25 cellular contexts compared by ENCODE assay signal in the genomic region with DNA sequence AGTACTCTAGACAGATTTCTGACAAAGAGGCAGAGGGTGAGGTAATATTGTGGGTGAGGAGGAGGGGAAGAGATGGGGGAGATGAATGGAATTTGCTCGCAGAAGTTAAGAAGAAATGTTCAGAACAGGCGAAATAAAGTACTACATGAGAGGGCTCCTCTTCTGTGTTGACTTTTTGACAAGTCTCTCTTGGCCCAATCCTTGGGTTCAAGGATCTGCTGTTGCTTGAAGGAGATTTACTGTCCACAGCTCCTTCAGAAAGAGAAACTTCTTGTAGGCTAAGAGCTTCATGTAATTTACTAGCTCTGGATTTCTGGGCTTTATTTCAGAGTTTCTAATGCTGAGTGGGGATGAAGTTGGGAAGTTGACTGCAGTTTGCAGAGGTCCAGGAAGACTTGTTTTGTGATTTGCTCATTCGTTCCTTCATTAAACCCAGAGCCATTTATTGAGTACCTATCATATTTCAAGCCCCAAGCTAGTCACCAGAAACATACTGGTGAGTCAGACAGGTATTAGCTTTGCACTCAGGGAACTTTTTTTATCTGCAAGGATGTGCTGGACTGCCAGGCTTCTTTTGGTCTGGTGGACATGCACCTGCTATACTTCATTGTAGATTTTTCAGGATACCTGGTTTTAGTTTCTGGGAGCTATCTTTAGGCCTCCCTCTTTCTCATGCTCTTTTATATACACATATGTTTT.
"Had no signal": no experiment of that assay in that cellular context is flagged by ENCODE, and none has a peak within 500 bp of the region (broad histone marks: within the 10 kb centered on the region; RNA-seq: fewer than 3 reads in every experiment).

No MANE protein-coding gene starts in this region.

- H3K27ac Mint-ChIP-seq: activated CD4-positive, alpha-beta T cell treated with anti-CD3 and anti-CD28 coated beads for 36 hours; activated CD8-positive, alpha-beta memory T cell treated with anti-CD3 and anti-CD28 coated beads, Interleukin-2, amount 10 ng/mL, durations not matched to agents 7 days and 5 days; activated CD8-positive, alpha-beta T cell treated with anti-CD3 and anti-CD28 coated beads, Interleukin-2, amount 10 ng/mL, durations not matched to agents 7 days and 5 days; activated naive CD4-positive, alpha-beta T cell treated with anti-CD3 and anti-CD28 coated beads, Interleukin-2, amount 50 U/mL, for 24 hours; activated naive CD8-positive, alpha-beta T cell treated with anti-CD3 and anti-CD28 coated beads, Interleukin-2, amount 50 U/mL, for 24 hours; activated T-helper 2 cell treated with anti-CD3 and anti-CD28 coated beads, Interferon-gamma antibody, Interleukin-2, Interleukin-4, amounts not matched to agents 10 μg/mL and 5 μg/mL and 100 μg/mL, durations not matched to agents 14 hours and 24 hours and 36 hours; natural killer cell; T-helper 2 cell treated with Interferon-gamma antibody and Interleukin-4, amounts not matched to agents 5 μg/mL and 100 μg/mL, for 36 hours had no signal

- H3K4me1 ChIP-seq: colonic mucosa, foreskin keratinocyte, lower lobe of right lung, right lobe of liver, tibial nerve had no signal

- DNase-seq: activated CD4-positive, alpha-beta T cell treated with anti-CD3 and anti-CD28 coated beads for 36 hours; activated CD4-positive, CD25-positive, alpha-beta regulatory T cell; activated CD8-positive, alpha-beta memory T cell treated with anti-CD3 and anti-CD28 coated beads, Interleukin-2, amount 10 ng/mL, durations not matched to agents 7 days and 5 days; activated CD8-positive, alpha-beta T cell treated with anti-CD3 and anti-CD28 coated beads, Interleukin-2, amount 10 ng/mL, durations not matched to agents 7 days and 5 days; activated naive CD8-positive, alpha-beta T cell treated with anti-CD3 and anti-CD28 coated beads, Interleukin-2, amount 50 U/mL, for 24 hours; activated T-cell treated with anti-CD3 and anti-CD28 coated beads, Interleukin-2, amount 50 U/mL, for 48 hours; amygdala; colonic mucosa; effector CD8-positive, alpha-beta T cell; heart left ventricle; hypothalamus; kidney glomerular epithelial cell; lower lobe of right lung; mesendoderm; natural killer cell; right lobe of liver; stimulated activated CD4-positive, alpha-beta T cell treated with anti-CD3 and anti-CD28 coated beads, Interleukin-2, amount 100 ng/mL, for 48 hours; stimulated activated naive CD4-positive, alpha-beta T cell treated with Interleukin-2 at 50 U/mL for 16 hours; T-helper 1 cell had no signal

- H3K4me1 Mint-ChIP-seq: activated CD4-positive, alpha-beta T cell treated with anti-CD3 and anti-CD28 coated beads for 36 hours; activated CD8-positive, alpha-beta memory T cell treated with anti-CD3 and anti-CD28 coated beads, Interleukin-2, amount 10 ng/mL, durations not matched to agents 7 days and 5 days; activated naive CD4-positive, alpha-beta T cell treated with anti-CD3 and anti-CD28 coated beads, Interleukin-2, amount 50 U/mL, for 24 hours; activated naive CD8-positive, alpha-beta T cell treated with anti-CD3 and anti-CD28 coated beads, Interleukin-2, amount 50 U/mL, for 24 hours; natural killer cell had no signal

- H3K4me3 Mint-ChIP-seq: activated CD4-positive, alpha-beta T cell treated with anti-CD3 and anti-CD28 coated beads for 36 hours; activated CD8-positive, alpha-beta memory T cell treated with anti-CD3 and anti-CD28 coated beads, Interleukin-2, amount 10 ng/mL, durations not matched to agents 7 days and 5 days; activated CD8-positive, alpha-beta T cell treated with anti-CD3 and anti-CD28 coated beads, Interleukin-2, amount 10 ng/mL, durations not matched to agents 7 days and 5 days; activated naive CD4-positive, alpha-beta T cell treated with anti-CD3 and anti-CD28 coated beads, Interleukin-2, amount 50 U/mL, for 24 hours; activated naive CD8-positive, alpha-beta T cell treated with anti-CD3 and anti-CD28 coated beads, Interleukin-2, amount 50 U/mL, for 24 hours; natural killer cell; T-helper 2 cell treated with Interferon-gamma antibody and Interleukin-4, amounts not matched to agents 5 μg/mL and 100 μg/mL, for 36 hours had no signal

- H3K9me3 ChIP-seq: colonic mucosa, lower lobe of right lung, right lobe of liver, tibial nerve had no signal

- H3K36me3 Mint-ChIP-seq: activated CD8-positive, alpha-beta memory T cell treated with anti-CD3 and anti-CD28 coated beads, Interleukin-2, amount 10 ng/mL, durations not matched to agents 7 days and 5 days; activated naive CD4-positive, alpha-beta T cell treated with anti-CD3 and anti-CD28 coated beads, Interleukin-2, amount 50 U/mL, for 24 hours; natural killer cell had no signal

- H3K27me3 Mint-ChIP-seq: activated CD4-positive, alpha-beta T cell treated with anti-CD3 and anti-CD28 coated beads for 36 hours; activated CD8-positive, alpha-beta memory T cell treated with anti-CD3 and anti-CD28 coated beads, Interleukin-2, amount 10 ng/mL, durations not matched to agents 7 days and 5 days; activated naive CD4-positive, alpha-beta T cell treated with anti-CD3 and anti-CD28 coated beads, Interleukin-2, amount 50 U/mL, for 24 hours; activated naive CD8-positive, alpha-beta T cell treated with anti-CD3 and anti-CD28 coated beads, Interleukin-2, amount 50 U/mL, for 24 hours had no signal

- H3K9me3 Mint-ChIP-seq: activated naive CD8-positive, alpha-beta T cell treated with anti-CD3 and anti-CD28 coated beads, Interleukin-2, amount 50 U/mL, for 24 hours; natural killer cell; T-helper 2 cell treated with Interferon-gamma antibody and Interleukin-4, amounts not matched to agents 5 μg/mL and 100 μg/mL, for 36 hours had no signal

- H3K27ac ChIP-seq: colonic mucosa, foreskin keratinocyte, heart left ventricle, lower lobe of right lung, right lobe of liver, tibial nerve had no signal

- H3K36me3 ChIP-seq: colonic mucosa, heart left ventricle, lower lobe of right lung, right lobe of liver, tibial nerve had no signal

- H3K27me3 ChIP-seq: colonic mucosa, foreskin keratinocyte, heart left ventricle, right lobe of liver, tibial nerve had no signal

- H3K4me3 ChIP-seq: colonic mucosa, heart left ventricle, lower lobe of right lung, right lobe of liver, tibial nerve had no signal

- ATAC-seq: activated CD4-positive, alpha-beta T cell treated with anti-CD3 and anti-CD28 coated beads for 36 hours; activated CD8-positive, alpha-beta memory T cell treated with anti-CD3 and anti-CD28 coated beads, Interleukin-2, amount 10 ng/mL, durations not matched to agents 7 days and 5 days; activated CD8-positive, alpha-beta T cell treated with anti-CD3 and anti-CD28 coated beads, Interleukin-2, amount 10 ng/mL, durations not matched to agents 7 days and 5 days; activated naive CD8-positive, alpha-beta T cell treated with anti-CD3 and anti-CD28 coated beads, Interleukin-2, amount 50 U/mL, for 24 hours; foreskin keratinocyte; heart left ventricle; left lobe of liver; lower lobe of right lung; right lobe of liver had no signal
